In the genomic region with DNA sequence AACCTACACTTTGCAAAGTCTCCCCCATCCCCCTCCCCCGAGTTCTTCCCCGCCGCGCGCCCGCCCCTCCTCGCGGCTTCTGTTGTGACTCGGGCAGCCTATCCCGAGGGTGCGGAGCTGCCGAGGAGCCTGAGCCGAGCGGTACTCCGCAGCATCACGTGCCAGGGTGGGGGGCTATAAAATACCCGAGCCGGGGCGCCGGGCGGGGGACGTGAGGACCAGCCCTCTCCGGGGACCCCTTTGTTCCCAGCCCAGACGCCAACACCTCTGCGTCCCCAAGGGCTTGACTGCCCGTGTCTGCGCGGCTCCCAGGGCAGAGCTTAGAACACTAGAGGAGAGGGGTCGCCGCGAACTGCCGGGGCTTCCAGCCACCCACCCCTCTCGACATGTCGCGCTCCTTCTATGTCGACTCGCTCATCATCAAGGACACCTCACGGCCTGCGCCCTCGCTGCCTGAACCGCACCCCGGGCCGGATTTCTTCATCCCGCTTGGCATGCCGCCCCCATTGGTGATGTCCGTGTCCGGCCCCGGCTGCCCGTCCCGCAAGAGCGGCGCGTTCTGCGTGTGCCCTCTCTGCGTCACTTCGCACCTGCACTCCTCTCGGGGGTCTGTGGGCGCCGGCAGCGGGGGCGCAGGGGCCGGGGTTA, we compare ENCODE assay signal across 9 cellular contexts. TPM values are rescaled to one million over a fixed set of nuclear protein-coding genes. Genes with fewer than 3 reads are reported as not detected.
DNase-seq lines count a peak whose midpoint lies in the region; TF ChIP-seq lines count a peak whose summit lies in the region.
"Had no signal": no experiment of that assay in that cellular context is flagged by ENCODE, and none has a peak within 500 bp of the region (broad histone marks: within the 10 kb centered on the region; RNA-seq: fewer than 3 reads in every experiment).

A gene (plus strand): TSS at position 205 of the 648 bp plus-strand sequence. CDS start 182 bp downstream, at position 387.

- peaks cover 84 to 86% of the 10 kb centered on the region in 2 donors for H3K27me3 Mint-ChIP-seq in CD4-positive, alpha-beta memory T cell
- peaks cover 34% of the 10 kb centered on the region for H3K27me3 Mint-ChIP-seq in endothelial cell (ENCODE audit: unreplicated experiment)

- H3K4me1 Mint-ChIP-seq in CD4-positive, alpha-beta memory T cell: peaks cover 23 to 67% (median 36%) of the 10 kb centered on the region in 4 donors
- peaks cover 50% of the 10 kb centered on the region for H3K4me1 Mint-ChIP-seq in endothelial cell (ENCODE audit: unreplicated experiment)

- peak within 1 kb of the TSS in 1 of 7 donors; percentile 59 for H3K27ac Mint-ChIP-seq in CD4-positive, alpha-beta memory T cell
- no peak within 1 kb of the TSS for H3K27ac Mint-ChIP-seq in endothelial cell (ENCODE audit: unreplicated experiment)
- H3K27ac Mint-ChIP-seq: progenitor cell of endocrine pancreas had no signal

- in situ Hi-C loops in KBM-7 (cut with MboI; ENCODE audit: low pct_unique_long_range_greater_than_20kb, low sequenced_read_pairs): no loop called here

- POLR2A ChIA-PET in CD4-positive, alpha-beta memory T cell (lab: Charles Lee; ENCODE audit: partially characterized antibody): no interaction called here

- peak within 1 kb of the TSS; percentile 3 for H2AFZ ChIP-seq in neuron (ENCODE audit: low read depth, low read length)

- intact Hi-C loops in CD4-positive, alpha-beta memory T cell (cut with micrococcal nuclease): loop anchor here (10.0 kb wide), 1 partner anchor 1445 kb away; a partner anchor contains a TSS

- peaks cover 28% of the 10 kb centered on the region for H3K4me1 ChIP-seq in CD4-positive, alpha-beta memory T cell (ENCODE audit: insufficient read depth, low read length)
- peaks cover 51% of the 10 kb centered on the region for H3K4me1 ChIP-seq in neuron (ENCODE audit: insufficient read depth, low read length)

- peaks cover 81% of the 10 kb centered on the region for H3K27me3 ChIP-seq in CD4-positive, alpha-beta memory T cell (ENCODE audit: insufficient read depth, low read length)
- H3K27me3 ChIP-seq in neuron (ENCODE audit: insufficient read depth, low read length): peaks cover 93% of the 10 kb centered on the region

- H3K27ac ChIP-seq in CD4-positive, alpha-beta memory T cell (ENCODE audit: low read depth, low read length): no peak within 1 kb of the TSS

- H3K9me3 ChIP-seq in CD4-positive, alpha-beta memory T cell (ENCODE audit: control insufficient read depth in 1 of 2, low read length in 2 of 2): no peaks in the 10 kb centered on the region
- no peaks in the 10 kb centered on the region for H3K9me3 ChIP-seq in neuron (ENCODE audit: low read length)

- no peaks in the 10 kb centered on the region for H3K36me3 Mint-ChIP-seq in CD4-positive, alpha-beta memory T cell
- H3K36me3 Mint-ChIP-seq in endothelial cell (ENCODE audit: low read depth, unreplicated experiment): peaks cover 4% of the 10 kb centered on the region

- no peak for DNase-seq in CD4-positive, alpha-beta memory T cell
- DNase-seq in NCI-H1930 (lab: John Stamatoyannopoulos, UW): peak; percentile 69 to 80
- DNase-seq in endothelial cell (ENCODE audit: low spot score): no peak
- DNase-seq in islet precursor cell: no peak
- DNase-seq in KBM-7: no peak
- DNase-seq in NCI-H2029 (lab: John Stamatoyannopoulos, UW): no peak
- no peak for DNase-seq in NCI-H2171 (lab: John Stamatoyannopoulos, UW)

- no peak for TF ChIP-seq CTCF in endothelial cell (IDR thresholded peaks at IDR 0.05; ENCODE audit: unreplicated experiment)

- no peaks in the 10 kb centered on the region for H3K9me3 Mint-ChIP-seq in CD4-positive, alpha-beta memory T cell
- no peaks in the 10 kb centered on the region for H3K9me3 Mint-ChIP-seq in endothelial cell (ENCODE audit: unreplicated experiment)

- peak within 1 kb of the TSS in 1 of 2 donors; percentile 31 for H3K4me3 ChIP-seq in CD4-positive, alpha-beta memory T cell (ENCODE audit: low read length in 2 of 2)
- no peak within 1 kb of the TSS for H3K4me3 ChIP-seq in neuron (ENCODE audit: low read length)

- no peaks in the 10 kb centered on the region for H3K36me3 ChIP-seq in CD4-positive, alpha-beta memory T cell (ENCODE audit: insufficient read depth, low read length)
- H3K36me3 ChIP-seq in neuron (ENCODE audit: insufficient read depth, low read length): no peaks in the 10 kb centered on the region

- CTCF ChIA-PET in CD4-positive, alpha-beta memory T cell (lab: Charles Lee; ENCODE audit: partially characterized antibody): no interaction called here

- H3K4me3 Mint-ChIP-seq in CD4-positive, alpha-beta memory T cell: peak within 1 kb of the TSS; percentile 68 to 85 (median 72)
- H3K4me3 Mint-ChIP-seq in endothelial cell (ENCODE audit: unreplicated experiment): peak within 1 kb of the TSS; percentile 37

RNA-seq across cellular contexts. Expression of the gene that starts here (rescaled TPM):
- not detected for total RNA-seq in CD4-positive, alpha-beta memory T cell
- not detected for polyA plus RNA-seq in CD4-positive, alpha-beta memory T cell
- total RNA-seq in endothelial cell (ENCODE audit: unreplicated experiment): not detected
- total RNA-seq: progenitor cell of endocrine pancreas had no signal

Comparison
In these comparisons a context has a peak if more than half of its experiments do, and no peak if none do; other contexts are left out.
1. DNase-seq: peak in NCI-H1930 (2 of 2); none in CD4-positive, alpha-beta memory T cell (0 of 5), endothelial cell (single experiment), islet precursor cell (single experiment), KBM-7 (single experiment), NCI-H2029 (single experiment) and NCI-H2171 (single experiment).